ENCODE assay signal across 9 cellular contexts in the genomic region with DNA sequence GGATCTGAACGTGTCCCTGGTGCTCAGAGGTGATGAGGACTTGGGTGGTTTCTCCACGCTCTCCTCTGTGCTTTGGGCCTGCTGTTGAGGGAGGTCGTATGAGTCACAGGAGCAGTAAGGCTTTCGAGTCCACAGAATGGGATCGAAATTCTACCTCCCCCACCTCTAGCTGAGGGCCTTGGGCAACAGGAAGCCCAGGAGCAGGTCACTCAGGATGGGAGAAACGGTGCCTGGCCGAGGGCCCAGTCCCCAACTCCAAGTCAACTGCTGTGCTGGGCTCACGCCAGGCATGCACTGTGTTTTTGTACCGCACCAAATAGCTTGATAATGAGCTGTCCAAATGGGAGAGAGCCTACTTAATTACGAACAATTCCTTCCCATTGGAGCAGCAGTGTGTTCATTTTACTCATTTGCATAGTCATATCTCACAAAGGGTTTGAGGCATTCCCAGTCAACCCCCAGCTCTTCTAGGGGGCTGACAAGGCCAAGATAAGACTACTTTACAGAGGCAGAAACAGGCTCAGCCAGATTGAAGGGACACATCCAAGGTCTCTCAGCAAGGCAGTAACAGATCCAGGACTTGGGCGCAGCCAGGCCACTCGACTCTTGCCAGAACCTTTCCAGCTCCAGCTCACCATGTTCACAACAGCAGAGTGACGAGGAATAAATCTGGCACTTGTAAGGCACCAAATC. TPM values are rescaled to one million over a fixed set of nuclear protein-coding genes. Genes with fewer than 3 reads are reported as not detected.
DNase-seq lines count a peak whose midpoint lies in the region; ATAC-seq and TF ChIP-seq lines count a peak whose summit lies in the region.
"Had no signal": no experiment of that assay in that cellular context is flagged by ENCODE, and none has a peak within 500 bp of the region (broad histone marks: within the 10 kb centered on the region; RNA-seq: fewer than 3 reads in every experiment).

No MANE protein-coding gene starts in this region.

- CTCF ChIA-PET in GM10248 (lab: Yijun Ruan, JAX): interaction anchor here (1.1 to 1.6 kb wide), 2 partner anchors 9 to 11 kb away, joined by 3 to 4 read pairs; no protein-coding TSS in a partner anchor

- H4K20me1 ChIP-seq in GM23248 (ENCODE audit: insufficient read depth): no peaks in the 10 kb centered on the region

- H3K4me2 ChIP-seq in GM23248 (ENCODE audit: unreplicated experiment): peak overlapping the region; percentile 49

- H3K36me3 ChIP-seq in GM23248 (ENCODE audit: low read depth) (no peaks in the 10 kb centered on the region), SJSA1 (peaks cover 6% of the 10 kb centered on the region; the same call in 1 of the 2 replicates), gastrocnemius medialis (no peaks in the 10 kb centered on the region)

- H3K27me3 ChIP-seq in GM23248 (replicated peaks; ENCODE audit: insufficient read depth) (no peaks in the 10 kb centered on the region), SJSA1 (replicated peaks) (no peaks in the 10 kb centered on the region), foreskin keratinocyte (no peaks in the 10 kb centered on the region), gastrocnemius medialis (peaks cover 3 to 6% (median 5%) of the 10 kb centered on the region in 3 donors)

- no peak overlapping the region for H3K9ac ChIP-seq in GM23248

- H3K9me3 ChIP-seq in GM23248 (ENCODE audit: low read depth) (no peaks in the 10 kb centered on the region), SJSA1 (replicated peaks) (no peaks in the 10 kb centered on the region), gastrocnemius medialis (no peaks in the 10 kb centered on the region)

- H3F3A ChIP-seq in GM23248 (ENCODE audit: insufficient read depth): peaks cover 25% of the 10 kb centered on the region; the same call in 1 of the 2 replicates

- H3K4me1 ChIP-seq in GM23248 (ENCODE audit: insufficient read depth) (peaks cover 27% of the 10 kb centered on the region), SJSA1 (replicated peaks) (peaks cover 35% of the 10 kb centered on the region), foreskin keratinocyte (peaks cover 15% of the 10 kb centered on the region), gastrocnemius medialis (peaks cover 0 to 4% of the 10 kb centered on the region in 2 donors)

- in situ Hi-C loops in GM23248 (cut with MboI): no loop called here
- in situ Hi-C loops in gastrocnemius medialis (cut with MboI; ENCODE audit: low sequenced_read_pairs in 4 of 4): no loop called here

- TF ChIP-seq CTCF in foreskin keratinocyte (conservative IDR thresholded peaks at IDR 0.05): no peak
- TF ChIP-seq CTCF in gastrocnemius medialis (IDR thresholded peaks at IDR 0.05 in 4 of 5, conservative IDR thresholded peaks at IDR 0.05 in 1 of 5): no peak
- no peak for TF ChIP-seq CTCF in GM10248 (IDR thresholded peaks at IDR 0.05; ENCODE audit: control extremely low read depth, extremely low read depth, low read depth, missing control alignments)

- DNase-seq in GM23248: peak; percentile 83
- DNase-seq in SJSA1 (ENCODE audit: low read depth in 1 of 2, low spot score in 2 of 2): peak; percentile 74 to 85
- peak in 1 of 2 donors; percentile 63 for DNase-seq in foreskin keratinocyte
- DNase-seq in gastrocnemius medialis: no peak
- no peak for DNase-seq in NAMALWA (ENCODE audit: low spot score)
- no peak for DNase-seq in NCI-H2107 (lab: John Stamatoyannopoulos, UW)
- DNase-seq in GM10248 (ENCODE audit: extremely low spot score): no peak

- H3K4me3 ChIP-seq in GM23248 (no peak overlapping the region), SJSA1 (no peak overlapping the region), gastrocnemius medialis (no peak overlapping the region)
- H3K4me3 ChIP-seq: GM12878 had no signal

- intact Hi-C loops in gastrocnemius medialis (cut with DNase I; ENCODE audit: low total_unique reads): no loop called here

- WGBS in GM23248 (ENCODE audit: low coverage in 1 of 2, low lambda C conversion rate in 2 of 2, missing lambda C conversion rate in 2 of 2), 2 experiments: 22 to 23% methylated on average over 13 of the region's 13 CpGs

- no peaks in the 10 kb centered on the region for H3K9me2 ChIP-seq in GM23248 (ENCODE audit: insufficient read depth)

- no peak for TF ChIP-seq POLR2A in gastrocnemius medialis (IDR thresholded peaks at IDR 0.05)

- no peaks in the 10 kb centered on the region for H3K79me2 ChIP-seq in GM23248 (ENCODE audit: insufficient read depth)

- peak overlapping the region; percentile 19; the same call in 1 of the 2 replicates for H2AFZ ChIP-seq in GM23248

- POLR2A ChIA-PET in GM10248 (lab: Yijun Ruan, JAX): no interaction called here

- ATAC-seq in foreskin keratinocyte (peak; percentile 53), gastrocnemius medialis (peak; percentile 30 to 34), GM19395 (IDR thresholded peaks at IDR 0.05; ENCODE audit: unreplicated experiment) (no peak)
- ATAC-seq: GM12878 had no signal

- H3K27ac ChIP-seq in GM23248 (peak overlapping the region; percentile 48), SJSA1 (peak overlapping the region; percentile 24), foreskin keratinocyte (no peak overlapping the region), gastrocnemius medialis (no peak overlapping the region)

RNA-seq across cellular contexts. Expression of gene WNT3, which starts 53.6 kb away (rescaled TPM):
- total RNA-seq in GM23248 (2014; rRNA removed; shearing (Covaris generic)): 1.5 and 3.0 TPM in 2 replicates
- 1.7 and 2.1 TPM in 2 replicates for polyA plus RNA-seq in GM23248 (2016; fragmentation: Nextera tagmentation; extraction: Ambion mirVana)
- 1.8 and 4.0 TPM in 2 replicates for total RNA-seq in SJSA1 (2014; rRNA removed; shearing (Covaris generic))
- total RNA-seq in foreskin keratinocyte: 1.2 and 1.3 TPM in 2 replicates
- polyA plus RNA-seq in foreskin keratinocyte: 0.87 and 0.99 TPM in 2 replicates
- total RNA-seq in gastrocnemius medialis: under 1 TPM in 1 of 4 donors, not detected in 3; 0.19 TPM
- total RNA-seq: GM12878 had no signal

Comparison
In these comparisons a context has a peak if more than half of its experiments do, and no peak if none do; other contexts are left out.
1. DNase-seq: peak in GM23248 (single experiment) and SJSA1 (2 of 2); none in gastrocnemius medialis (0 of 2), NAMALWA (single experiment), NCI-H2107 (single experiment) and GM10248 (single experiment).
2. H3K27ac ChIP-seq: peak in GM23248 (single experiment) and SJSA1 (single experiment); none in foreskin keratinocyte (single experiment) and gastrocnemius medialis (0 of 4).